30 cellular contexts compared by ENCODE assay signal in genomic region chr17:73960469-73960868, GRCh38.
"Had no signal": no experiment of that assay in that cellular context is flagged by ENCODE, and none has a peak within 500 bp of the region (broad histone marks: within the 10 kb centered on the region; RNA-seq: fewer than 3 reads in every experiment).

No MANE protein-coding gene starts in this region.

- H3K27me3 Mint-ChIP-seq: stimulated activated naive CD8-positive, alpha-beta T cell treated with anti-CD3 and anti-CD28 coated beads, Interleukin-15, amount 100 ng/mL, for 72 hours had no signal

- H3K9me3 ChIP-seq: mucosa of descending colon, pancreas, prostate gland, sigmoid colon, uterus had no signal

- FAIRE-seq: kidney, pancreas, small intestine had no signal

- H3K4me3 Mint-ChIP-seq: naive thymus-derived CD4-positive, alpha-beta T cell; natural killer cell treated with Interleukin-12 subunit alpha and Interleukin-12 subunit beta and Interleukin-15 and Interleukin-18, amount 100 ng/mL, for 72 hours; stimulated activated memory B cell treated with anti-CD40 and anti-IgM and Interleukin-4, amounts not matched to agents 10 μg/mL and 1 μg/mL and 100 μg/mL, for 72 hours; stimulated activated naive CD8-positive, alpha-beta T cell treated with anti-CD3 and anti-CD28 coated beads, Interleukin-15, amount 100 ng/mL, for 72 hours; type B pancreatic cell had no signal

- H3K27ac ChIP-seq: left ventricle myocardium inferior, pancreas, prostate gland, sigmoid colon, tibial nerve, uterus had no signal

- H3K36me3 Mint-ChIP-seq: type B pancreatic cell had no signal

- H3K4me1 ChIP-seq: left ventricle myocardium inferior, prostate gland, sigmoid colon, spleen, tibial nerve, uterus had no signal

- ATAC-seq: left colon; mucosa of descending colon; naive thymus-derived CD4-positive, alpha-beta T cell; natural killer cell treated with Interleukin-12 subunit alpha and Interleukin-12 subunit beta and Interleukin-15 and Interleukin-18, amount 100 ng/mL, for 72 hours; pancreas; right cardiac atrium; stimulated activated memory B cell treated with anti-CD40 and anti-IgM and Interleukin-4, amounts not matched to agents 10 μg/mL and 1 μg/mL and 100 μg/mL, for 72 hours; stimulated activated naive CD8-positive, alpha-beta T cell treated with anti-CD3 and anti-CD28 coated beads, Interleukin-15, amount 100 ng/mL, for 72 hours had no signal

- H3K4me3 ChIP-seq: left ventricle myocardium inferior, lung, mucosa of descending colon, pancreas, prostate gland, sigmoid colon, spleen, tibial nerve, uterus had no signal

- H3K27me3 ChIP-seq: pancreas, sigmoid colon, tibial nerve, uterus had no signal

- H3K36me3 ChIP-seq: left ventricle myocardium inferior, pancreas, prostate gland, sigmoid colon, spleen, tibial nerve, uterus had no signal

- H3K9me3 Mint-ChIP-seq: natural killer cell treated with Interleukin-12 subunit alpha and Interleukin-12 subunit beta and Interleukin-15 and Interleukin-18, amount 100 ng/mL, for 72 hours had no signal

- DNase-seq: hippocampal formation; left colon; left ventricle myocardium inferior; mesendoderm; midbrain; mucosa of descending colon; naive thymus-derived CD4-positive, alpha-beta T cell; nucleus accumbens; pancreas; posterior cingulate gyrus; retina; right cardiac atrium; sigmoid colon; small intestine; spleen; stimulated activated CD4-positive, alpha-beta T cell treated with anti-CD3 and anti-CD28 coated beads, Interleukin-1b, Interleukin-23, amount 100 ng/mL, for 48 hours; stimulated activated CD4-positive, alpha-beta T cell treated with anti-CD3 and anti-CD28 coated beads, Interleukin-2, amount 100 ng/mL, for 48 hours; stimulated activated CD4-positive, alpha-beta T cell treated with anti-CD3 and anti-CD28 coated beads, Interleukin-4, amount 100 ng/mL, for 4 hours; stimulated activated CD8-positive, alpha-beta memory T cell treated with anti-CD3 and anti-CD28 coated beads, Interleukin-4, amount 100 ng/mL, for 48 hours; stimulated activated naive CD4-positive, alpha-beta T cell treated with Interleukin-2 at 50 U/mL for 16 hours; stimulated activated naive CD8-positive, alpha-beta T cell treated with anti-CD3 and anti-CD28 coated beads, Interleukin-15, amount 100 ng/mL, for 72 hours; substantia nigra; uterus had no signal

- H3K4me1 Mint-ChIP-seq: naive thymus-derived CD4-positive, alpha-beta T cell; stimulated activated memory B cell treated with anti-CD40 and anti-IgM and Interleukin-4, amounts not matched to agents 10 μg/mL and 1 μg/mL and 100 μg/mL, for 72 hours; stimulated activated naive CD8-positive, alpha-beta T cell treated with anti-CD3 and anti-CD28 coated beads, Interleukin-15, amount 100 ng/mL, for 72 hours had no signal

- H3K27ac Mint-ChIP-seq: naive thymus-derived CD4-positive, alpha-beta T cell; natural killer cell treated with Interleukin-12 subunit alpha and Interleukin-12 subunit beta and Interleukin-15 and Interleukin-18, amount 100 ng/mL, for 72 hours; stimulated activated memory B cell treated with anti-CD40 and anti-IgM and Interleukin-4, amounts not matched to agents 10 μg/mL and 1 μg/mL and 100 μg/mL, for 72 hours; stimulated activated naive CD8-positive, alpha-beta T cell treated with anti-CD3 and anti-CD28 coated beads, Interleukin-15, amount 100 ng/mL, for 72 hours; type B pancreatic cell had no signal
